1 cellular context compared by ENCODE assay signal in the genomic region with DNA sequence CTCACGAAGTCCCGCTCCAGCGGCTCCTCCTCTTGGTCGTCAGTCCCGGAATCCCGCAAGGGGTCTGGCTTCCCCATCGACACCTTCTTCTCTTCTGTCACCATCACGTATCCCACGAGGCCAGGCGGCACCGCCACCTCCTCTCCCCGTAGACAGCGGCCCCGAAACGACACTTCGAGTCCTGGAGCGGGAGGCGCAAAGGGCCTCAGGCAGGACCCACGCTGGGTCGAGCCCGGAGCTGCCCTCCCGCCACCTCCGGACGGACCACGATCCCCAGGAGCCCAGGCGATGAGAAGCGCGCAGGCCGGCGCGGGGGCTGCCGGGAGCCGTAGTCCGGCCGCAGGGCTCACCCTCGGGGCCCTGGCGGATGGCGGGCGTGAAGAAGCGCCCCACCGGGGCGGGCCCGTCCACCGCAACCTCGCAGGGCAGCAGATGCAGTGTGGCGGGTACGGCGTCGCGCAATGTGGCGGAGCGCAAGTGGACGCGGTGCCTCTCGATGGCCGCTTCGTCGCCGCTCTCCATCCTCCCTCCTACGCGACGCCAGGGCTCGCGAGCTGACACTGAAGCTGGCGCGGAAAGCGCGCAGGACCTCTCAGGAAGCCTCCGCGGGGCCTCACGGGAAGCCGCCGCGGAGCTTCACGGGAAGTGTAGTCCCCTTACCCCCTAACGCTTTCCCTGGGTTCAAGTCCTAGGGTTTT.
A peak's percentile ranks its signal among the peaks of the same experiment; 100 is the strongest.
TF ChIP-seq lines count a peak whose summit lies in the region.

RNASEH2C (minus strand) TSS at position 562 of the 698 bp plus-strand sequence; CDS start at position 522, 40 bp downstream.

TF ChIP-seq in H1, 55 proteins besides CTCF, POLR2A, EP300 and RAD21:
- peak; percentile 92 for TF ChIP-seq TAF1 (IDR thresholded peaks at IDR 0.05; ENCODE audit: low read depth, low read length)
- no peak for TF ChIP-seq BCL11A (IDR thresholded peaks at IDR 0.05; ENCODE audit: low read depth in 2 of 2, low read length in 2 of 2)
- TF ChIP-seq, protein P1, sequence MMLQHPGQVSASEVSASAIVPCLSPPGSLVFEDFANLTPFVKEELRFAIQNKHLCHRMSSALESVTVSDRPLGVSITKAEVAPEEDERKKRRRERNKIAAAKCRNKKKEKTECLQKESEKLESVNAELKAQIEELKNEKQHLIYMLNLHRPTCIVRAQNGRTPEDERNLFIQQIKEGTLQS (IDR thresholded peaks at IDR 0.05; ENCODE audit: insufficient read depth, low read depth, low read length), result no peak; the same call in 1 of the 2 replicates
- no peak for TF ChIP-seq ZNF274 (IDR thresholded peaks at IDR 0.05; ENCODE audit: borderline replicate concordance, extremely low read depth, low read length)
- TF ChIP-seq TAF7 (optimal IDR thresholded peaks at IDR 0.05; ENCODE audit: borderline replicate concordance, low read depth, low read length), result peak; percentile 78
- TF ChIP-seq CTBP2 (IDR thresholded peaks at IDR 0.05; ENCODE audit: borderline replicate concordance, insufficient read depth, insufficient read length, low read length), result no peak
- TF ChIP-seq PHF8 (conservative IDR thresholded peaks at IDR 0.05; ENCODE audit: low read depth, low read length), result peak; percentile 95
- TF ChIP-seq TEAD4 (IDR thresholded peaks at IDR 0.05; ENCODE audit: low read depth, low read length), result no peak; the same call in 1 of the 2 replicates
- TF ChIP-seq RFX5 (IDR thresholded peaks at IDR 0.05; ENCODE audit: borderline replicate concordance, low read depth, low read length), result no peak
- TF ChIP-seq HDAC2 (IDR thresholded peaks at IDR 0.05; ENCODE audit: borderline replicate concordance in 1 of 2, low read depth in 2 of 2, low read length in 2 of 2), result no peak
- peak; percentile 94 for TF ChIP-seq CREB1 (IDR thresholded peaks at IDR 0.05)
- peak; percentile 86 for TF ChIP-seq SIX5 (IDR thresholded peaks at IDR 0.05; ENCODE audit: low read depth, low read length)
- TF ChIP-seq MAX (IDR thresholded peaks at IDR 0.05), result peak; percentile 54
- no peak for TF ChIP-seq CBX8 (IDR thresholded peaks at IDR 0.05; ENCODE audit: borderline replicate concordance, low read depth, low read length)
- TF ChIP-seq FOSL1 (IDR thresholded peaks at IDR 0.05; ENCODE audit: insufficient read depth, low read depth, low read length), result no peak
- TF ChIP-seq POLR2AphosphoS5 (IDR thresholded peaks at IDR 0.05; ENCODE audit: low read depth, low read length), result peak; percentile 91
- TF ChIP-seq ASH2L (IDR thresholded peaks at IDR 0.05; ENCODE audit: low read length), result peak; percentile 44
- peak; percentile 88 for TF ChIP-seq TBP (IDR thresholded peaks at IDR 0.05; ENCODE audit: low read depth, low read length)
- TF ChIP-seq, protein P2, sequence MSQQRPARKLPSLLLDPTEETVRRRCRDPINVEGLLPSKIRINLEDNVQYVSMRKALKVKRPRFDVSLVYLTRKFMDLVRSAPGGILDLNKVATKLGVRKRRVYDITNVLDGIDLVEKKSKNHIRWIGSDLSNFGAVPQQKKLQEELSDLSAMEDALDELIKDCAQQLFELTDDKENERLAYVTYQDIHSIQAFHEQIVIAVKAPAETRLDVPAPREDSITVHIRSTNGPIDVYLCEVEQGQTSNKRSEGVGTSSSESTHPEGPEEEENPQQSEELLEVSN (IDR thresholded peaks at IDR 0.05), result 0 out of 2 replicates have a peak, but pooled peaks have one; percentile 26
- TF ChIP-seq CHD2 (IDR thresholded peaks at IDR 0.05; ENCODE audit: low read length), result peak; percentile 3; the same call in 1 of the 2 replicates
- TF ChIP-seq TCF12 (IDR thresholded peaks at IDR 0.05; ENCODE audit: low read depth, low read length), result no peak
- peak; percentile 80; the same call in 1 of the 2 replicates for TF ChIP-seq YY1 (IDR thresholded peaks at IDR 0.05; ENCODE audit: low read depth, low read length)
- peak; percentile 97 for TF ChIP-seq KDM4A (IDR thresholded peaks at IDR 0.05; ENCODE audit: low read depth, low read length, severe bottlenecking)
